Comparison of ENCODE assay signal across 11 cellular contexts in the genomic region with DNA sequence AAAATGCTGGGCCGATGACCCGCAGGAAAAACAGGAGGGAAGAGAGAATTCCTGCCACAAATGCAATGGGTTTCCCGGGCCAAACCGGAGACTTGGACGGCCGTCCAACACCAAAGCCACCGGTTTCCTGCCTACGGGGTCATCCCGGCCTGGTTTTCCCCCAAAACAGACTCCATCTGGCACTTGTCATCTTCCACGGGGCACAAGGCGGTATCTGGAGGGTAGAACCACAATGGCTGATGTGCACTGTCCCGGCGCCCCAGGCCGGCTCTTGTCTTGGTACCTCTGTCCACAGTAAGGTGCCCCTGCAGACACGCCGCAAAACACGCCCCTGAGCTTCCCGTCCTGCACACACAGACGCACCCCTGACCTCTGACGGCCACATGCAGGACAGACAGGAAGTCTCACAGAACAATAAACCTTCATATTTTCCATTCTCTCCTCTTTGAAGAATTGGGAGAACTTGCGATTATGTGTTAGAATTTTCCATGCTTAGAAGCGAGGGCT.
"Had no signal": no experiment of that assay in that cellular context is flagged by ENCODE, and none has a peak within 500 bp of the region (broad histone marks: within the 10 kb centered on the region; RNA-seq: fewer than 3 reads in every experiment).

No MANE protein-coding gene starts in this region.

- H3K4me1 ChIP-seq: thyroid gland had no signal

- H3K27me3 ChIP-seq: thyroid gland had no signal

- H3K4me3 ChIP-seq: thyroid gland had no signal

- ATAC-seq: activated naive CD8-positive, alpha-beta T cell treated with anti-CD3 and anti-CD28 coated beads, Interleukin-2, amount 50 U/mL, for 24 hours; effector memory CD8-positive, alpha-beta T cell had no signal

- DNase-seq: activated CD4-positive, alpha-beta T cell treated with anti-CD3 and anti-CD28 coated beads for 4 hours; activated naive CD4-positive, alpha-beta T cell treated with Interleukin-2 at 50 U/mL for 16 hours; activated naive CD8-positive, alpha-beta T cell treated with anti-CD3 and anti-CD28 coated beads, Interleukin-2, amount 50 U/mL, for 24 hours; caudate nucleus; cortex of kidney; effector memory CD8-positive, alpha-beta T cell; hypothalamus; small intestine; T-helper 9 cell; WERI-Rb-1 had no signal

- H3K36me3 ChIP-seq: thyroid gland, WERI-Rb-1 had no signal

- H3K27ac ChIP-seq: WERI-Rb-1 had no signal

- H3K9me3 ChIP-seq: thyroid gland had no signal
